ENCODE assay signal across 22 cellular contexts in the genomic region with DNA sequence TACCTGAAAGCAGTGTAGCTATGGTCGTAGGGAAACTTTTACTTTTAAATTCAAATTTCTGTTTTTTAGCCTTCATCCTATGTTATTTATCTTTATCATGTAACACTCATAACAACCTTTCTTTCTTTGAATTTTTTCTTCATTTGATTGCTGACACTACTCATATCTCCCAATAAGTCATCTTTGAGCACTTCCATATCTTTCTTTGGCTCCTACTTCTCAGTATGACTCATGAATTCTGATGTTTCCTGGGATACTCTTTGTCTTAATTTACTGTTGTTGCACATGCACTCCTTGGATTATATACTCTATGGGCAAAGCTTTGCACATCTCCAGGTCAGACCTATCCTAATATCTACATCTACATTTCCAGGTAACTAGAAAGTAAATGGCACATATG. TPM values are rescaled to one million over a fixed set of nuclear protein-coding genes. Genes with fewer than 3 reads are reported as not detected.
"Had no signal": no experiment of that assay in that cellular context is flagged by ENCODE, and none has a peak within 500 bp of the region (broad histone marks: within the 10 kb centered on the region; RNA-seq: fewer than 3 reads in every experiment).

No MANE protein-coding gene starts in this region.

- DNase-seq: colonic mucosa; dermis blood vessel endothelial cell; esophagus squamous epithelium; foreskin fibroblast; kidney; mesendoderm; naive thymus-derived CD4-positive, alpha-beta T cell; nephron progenitor cell; posterior cingulate gyrus; small intestine; stimulated activated CD4-positive, alpha-beta T cell treated with anti-CD3 and anti-CD28 coated beads, Interleukin-12 subunit alpha, Interleukin-12 subunit beta, amount 100 ng/mL, for 4 hours; stimulated activated naive CD4-positive, alpha-beta T cell treated with Interleukin-2 at 50 U/mL for 16 hours; thyroid gland had no signal

- H3K27me3 ChIP-seq: colonic mucosa, esophagus squamous epithelium, hepatocyte, right atrium auricular region, suprapubic skin, thyroid gland had no signal

- H3K36me3 ChIP-seq: colonic mucosa, esophagus squamous epithelium, right atrium auricular region, suprapubic skin, thyroid gland had no signal

- H3K4me1 ChIP-seq: colonic mucosa, esophagus squamous epithelium, right atrium auricular region, suprapubic skin, thyroid gland had no signal

- FAIRE-seq: kidney, small intestine, urothelium cell line had no signal

- H3K27ac ChIP-seq: colonic mucosa, esophagus squamous epithelium, hepatocyte, right atrium auricular region, suprapubic skin, thyroid gland had no signal

- H3K4me3 ChIP-seq: colonic mucosa, esophagus squamous epithelium, hepatocyte, right atrium auricular region, suprapubic skin, thyroid gland had no signal

- H3K9me3 ChIP-seq: colonic mucosa, esophagus squamous epithelium, right atrium auricular region, suprapubic skin, thyroid gland had no signal

- ATAC-seq: naive thymus-derived CD4-positive, alpha-beta T cell had no signal

RNA-seq across cellular contexts. Expression of a gene that starts 18.1 kb away (rescaled TPM):
- total RNA-seq: colonic mucosa; dermis blood vessel endothelial cell; epithelial cell of proximal tubule; esophagus squamous epithelium; hepatocyte; kidney; lung microvascular endothelial cell; mononuclear cell; naive thymus-derived CD4-positive, alpha-beta T cell; osteoblast; pulmonary artery endothelial cell; right atrium auricular region; suprapubic skin; thyroid gland had no signal

RNA-seq across cellular contexts. Expression of a gene that starts 19.9 kb away (rescaled TPM):
- total RNA-seq: colonic mucosa, epithelial cell of proximal tubule, esophagus squamous epithelium, lung microvascular endothelial cell, osteoblast, pulmonary artery endothelial cell, right atrium auricular region, suprapubic skin had no signal
